Comparison of ENCODE assay signal across 10 cellular contexts in the genomic region with DNA sequence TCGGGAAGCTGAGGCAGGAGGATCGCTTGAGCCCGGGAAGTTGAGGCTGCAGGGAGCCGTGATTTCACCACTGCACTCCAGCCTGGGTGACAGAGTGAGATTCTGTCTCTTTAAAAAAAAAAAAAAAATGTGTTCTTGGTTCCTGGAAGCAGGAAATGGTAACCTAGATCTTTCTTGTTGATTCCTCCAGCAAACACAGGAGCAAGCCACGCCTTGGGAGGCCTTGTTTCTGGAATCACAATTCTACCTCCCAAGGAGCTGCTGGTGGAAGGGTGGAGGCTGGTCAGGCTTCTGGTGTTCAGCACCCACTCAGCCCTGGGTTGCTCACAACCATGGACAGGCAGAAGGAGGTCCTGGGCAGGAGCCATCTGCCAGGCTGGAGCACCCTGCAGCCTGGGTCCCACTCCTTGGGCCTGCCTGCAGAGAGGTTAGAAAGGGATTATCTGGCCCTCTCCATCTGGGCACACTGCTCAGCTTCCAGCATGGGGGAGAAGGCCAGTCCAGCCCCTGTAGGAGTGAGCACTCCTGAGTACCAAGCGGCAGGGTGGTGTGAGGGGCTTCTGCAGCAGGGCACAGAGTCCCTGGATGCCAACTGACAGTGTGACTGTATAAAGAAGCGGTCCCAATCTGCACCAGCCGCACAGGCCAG.
A peak's percentile ranks its signal among the peaks of the same experiment; 100 is the strongest.
DNase-seq lines count a peak whose midpoint lies in the region; ATAC-seq, FAIRE-seq and TF ChIP-seq lines count a peak whose summit lies in the region.
"Had no signal": no experiment of that assay in that cellular context is flagged by ENCODE, and none has a peak within 500 bp of the region (broad histone marks: within the 10 kb centered on the region; RNA-seq: fewer than 3 reads in every experiment).

No MANE protein-coding gene starts in this region.

- H3K27ac ChIP-seq in A549: peak overlapping the region; percentile 88 to 90
- no peak overlapping the region for H3K27ac ChIP-seq in KMS-11
- H3K27ac ChIP-seq in mesenchymal stem cell (ENCODE audit: low read length, poor library complexity, severe bottlenecking): peak overlapping the region; percentile 21

- no peaks in the 10 kb centered on the region for H4K20me1 ChIP-seq in KMS-11 (ENCODE audit: insufficient read depth)

- no peaks in the 10 kb centered on the region for H3K79me2 ChIP-seq in KMS-11 (ENCODE audit: insufficient read depth, low read depth)

- H3K4me1 ChIP-seq in A549 (peaks cover 73% of the 10 kb centered on the region), KMS-11 (ENCODE audit: low read depth, poor library complexity, severe bottlenecking) (peaks cover 62% of the 10 kb centered on the region), mesenchymal stem cell (ENCODE audit: control insufficient read depth, insufficient read depth, low read depth, low read length) (peaks cover 52% of the 10 kb centered on the region)

- ATAC-seq in A549: peak; percentile 70 to 75; a peak in 5 of 6 replicates

- peak overlapping the region; percentile 86 for H4K91ac ChIP-seq in mesenchymal stem cell (ENCODE audit: low read length)

- H3K14ac ChIP-seq in mesenchymal stem cell (ENCODE audit: low read length in 2 of 2): peak overlapping the region in 1 of 2 experiments; percentile 80

- no peak for TF ChIP-seq CTCF in A549 (IDR thresholded peaks at IDR 0.05)
- TF ChIP-seq CTCF in KMS-11 (conservative IDR thresholded peaks at IDR 0.05; ENCODE audit: low read depth, low read length): no peak
- TF ChIP-seq CTCF in bronchial epithelial cell (IDR thresholded peaks at IDR 0.05; ENCODE audit: insufficient read depth, low read length, severe bottlenecking): no peak

- intact Hi-C loops in head of caudate nucleus (cut with DNase I): no loop called here

- H3K79me1 ChIP-seq in mesenchymal stem cell (replicated peaks; ENCODE audit: low read length, poor library complexity, severe bottlenecking): peaks cover 19% of the 10 kb centered on the region

- FAIRE-seq in A549 (lab: Jason Lieb, UNC): no peak
- no peak for FAIRE-seq in bronchial epithelial cell (lab: Jason Lieb, UNC)
- no peak for FAIRE-seq in frontal cortex (lab: Jason Lieb, UNC)

- peak overlapping the region; percentile 27 for H2AK5ac ChIP-seq in mesenchymal stem cell (ENCODE audit: low read length, severe bottlenecking)

- H3K9ac ChIP-seq in KMS-11: peak overlapping the region; percentile 30; the same call in 1 of the 2 replicates
- peak overlapping the region; percentile 19 for H3K9ac ChIP-seq in mesenchymal stem cell (ENCODE audit: low read length)

- no peak overlapping the region for H2BK5ac ChIP-seq in mesenchymal stem cell (ENCODE audit: low read depth, low read length, poor library complexity, severe bottlenecking)

- DNase-seq in A549 (ENCODE audit: low read depth in 1 of 2, low spot score in 1 of 2): peak; percentile 21 to 81
- peak; percentile 40 for DNase-seq in bronchial epithelial cell (ENCODE audit: low read depth)
- peak; percentile 72 for DNase-seq in mesenchymal stem cell
- DNase-seq in NCI-H345 (lab: John Stamatoyannopoulos, UW): no peak
- no peak for DNase-seq in D341Med (ENCODE audit: low spot score)
- DNase-seq in frontal cortex (ENCODE audit: low spot score in 2 of 2): no peak
- no peak for DNase-seq in head of caudate nucleus
- DNase-seq: CD4-positive, alpha-beta memory T cell; stimulated activated CD4-positive, alpha-beta T cell treated with anti-CD3 and anti-CD28 coated beads, Interleukin-2, amount 100 ng/mL, for 48 hours had no signal

- TF ChIP-seq EP300 in A549 (IDR thresholded peaks at IDR 0.05): no peak

- H3K23ac ChIP-seq in mesenchymal stem cell (ENCODE audit: low read length in 2 of 2): no peak overlapping the region

- no peaks in the 10 kb centered on the region for H3K27me3 ChIP-seq in KMS-11 (ENCODE audit: insufficient read depth, low read depth)
- no peaks in the 10 kb centered on the region for H3K27me3 ChIP-seq in bronchial epithelial cell (ENCODE audit: control insufficient read depth, insufficient read depth, low read length)
- no peaks in the 10 kb centered on the region for H3K27me3 ChIP-seq in mesenchymal stem cell (ENCODE audit: control insufficient read depth in 1 of 2, insufficient read depth in 1 of 2, low read length in 2 of 2)

- peak overlapping the region; percentile 29 for H2BK120ac ChIP-seq in mesenchymal stem cell (ENCODE audit: low read depth, low read length)

- peak overlapping the region; percentile 35 to 66 for H3K4ac ChIP-seq in mesenchymal stem cell (ENCODE audit: low read depth in 1 of 2, low read length in 2 of 2)

- WGBS in A549 (ENCODE audit: missing lambda C conversion rate): 47% methylated on average over 6 of the region's 8 CpGs
- WGBS in mesenchymal stem cell: 84% methylated on average over 8 of the region's 8 CpGs

- H3K4me2 ChIP-seq in A549: peak overlapping the region; percentile 58
- peak overlapping the region; percentile 43; the same call in 1 of the 2 replicates for H3K4me2 ChIP-seq in KMS-11
- no peak overlapping the region for H3K4me2 ChIP-seq in mesenchymal stem cell (ENCODE audit: low read length, poor library complexity, severe bottlenecking)

- no peaks in the 10 kb centered on the region for H3K36me3 ChIP-seq in KMS-11 (ENCODE audit: insufficient read depth)
- no peaks in the 10 kb centered on the region for H3K36me3 ChIP-seq in bronchial epithelial cell (ENCODE audit: control insufficient read depth, insufficient read depth, low read length)
- peaks cover 0 to 16% of the 10 kb centered on the region in 2 experiments for H3K36me3 ChIP-seq in mesenchymal stem cell (ENCODE audit: control insufficient read depth in 1 of 2, insufficient read depth in 2 of 2, low read depth in 1 of 2, low read length in 2 of 2)

- POLR2A ChIA-PET in A549 (lab: Yijun Ruan, JAX): no interaction called here

- no peak for TF ChIP-seq RAD21 in A549 (conservative IDR thresholded peaks at IDR 0.05 in 1 of 2, IDR thresholded peaks at IDR 0.05 in 1 of 2)

- peak overlapping the region; percentile 80 for H4K8ac ChIP-seq in mesenchymal stem cell (ENCODE audit: low read length)

- no peak for TF ChIP-seq POLR2A in A549 (IDR thresholded peaks at IDR 0.05; ENCODE audit: low read length)

- H3K9me3 ChIP-seq in A549 (no peaks in the 10 kb centered on the region), mesenchymal stem cell (ENCODE audit: control insufficient read depth, low read length) (no peaks in the 10 kb centered on the region)

- peak overlapping the region; percentile 12 to 76 for H2BK12ac ChIP-seq in mesenchymal stem cell (ENCODE audit: low read length in 2 of 2)

- peak overlapping the region; percentile 71 for H2BK15ac ChIP-seq in mesenchymal stem cell (ENCODE audit: low read depth, poor library complexity, severe bottlenecking)

- CTCF ChIA-PET in A549 (lab: Yijun Ruan, JAX): interaction anchor here (0.6 to 1.5 kb wide), 5 partner anchors 8 to 710 kb away, joined by 3 to 5 read pairs (median 3); no protein-coding TSS in a partner anchor

- H3K18ac ChIP-seq in mesenchymal stem cell (ENCODE audit: low read depth in 1 of 2, low read length in 2 of 2): peak overlapping the region; percentile 55 to 63

- H2AFZ ChIP-seq in KMS-11 (ENCODE audit: low read depth) (peak overlapping the region; percentile 55; the same call in 1 of the 2 replicates), mesenchymal stem cell (ENCODE audit: low read depth, low read length) (peak overlapping the region; percentile 32)

- H3K4me3 ChIP-seq in A549: no peak overlapping the region
- H3K4me3 ChIP-seq in KMS-11 (IDR thresholded peaks at IDR 0.05; ENCODE audit: insufficient read depth, low read depth, low read length): no peak overlapping the region
- H3K4me3 ChIP-seq in bronchial epithelial cell (ENCODE audit: low read depth, low read length): no peak overlapping the region
- H3K4me3 ChIP-seq in mesenchymal stem cell (ENCODE audit: insufficient read depth in 1 of 2, low read depth in 1 of 2, low read length in 2 of 2): no peak overlapping the region

TF ChIP-seq in A549, 52 proteins besides CTCF, POLR2A, EP300 and RAD21:
- TF ChIP-seq FOXS1 (CRISPR knock-in tag; IDR thresholded peaks at IDR 0.05) (no peak), JUN (IDR thresholded peaks at IDR 0.05) (no peak), NFE2L2 (conservative IDR thresholded peaks at IDR 0.05; ENCODE audit: low read length) (no peak), CHD4 (IDR thresholded peaks at IDR 0.05; ENCODE audit: borderline replicate concordance) (no peak), REST (IDR thresholded peaks at IDR 0.05) (no peak), CBX8 (IDR thresholded peaks at IDR 0.05) (no peak), ZNF302 (CRISPR knock-in tag; IDR thresholded peaks at IDR 0.05) (no peak)
- TF ChIP-seq, protein P1, sequence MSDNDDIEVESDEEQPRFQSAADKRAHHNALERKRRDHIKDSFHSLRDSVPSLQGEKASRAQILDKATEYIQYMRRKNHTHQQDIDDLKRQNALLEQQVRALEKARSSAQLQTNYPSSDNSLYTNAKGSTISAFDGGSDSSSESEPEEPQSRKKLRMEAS (IDR thresholded peaks at IDR 0.05): 0 out of 2 replicates have a peak, but pooled peaks have one; percentile 16
- TF ChIP-seq, protein P2, sequence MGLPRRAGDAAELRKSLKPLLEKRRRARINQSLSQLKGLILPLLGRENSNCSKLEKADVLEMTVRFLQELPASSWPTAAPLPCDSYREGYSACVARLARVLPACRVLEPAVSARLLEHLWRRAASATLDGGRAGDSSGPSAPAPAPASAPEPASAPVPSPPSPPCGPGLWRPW (IDR thresholded peaks at IDR 0.05): no peak

Comparison
In these comparisons a context has a peak if more than half of its experiments do, and no peak if none do; other contexts are left out.
1. DNase-seq: peak in A549 (2 of 2), bronchial epithelial cell (single experiment) and mesenchymal stem cell (single experiment); none in NCI-H345 (single experiment), D341Med (single experiment), frontal cortex (0 of 2) and head of caudate nucleus (0 of 42).